3 cellular contexts compared by ENCODE assay signal in genomic region chr12:46339051-46339450, GRCh38.
TF ChIP-seq lines count a peak whose summit lies in the region.

No MANE protein-coding gene starts in this region.

TF ChIP-seq in liver, 16 proteins besides CTCF, POLR2A, EP300 and RAD21 (continued from another document):
- TF ChIP-seq, protein P1, sequence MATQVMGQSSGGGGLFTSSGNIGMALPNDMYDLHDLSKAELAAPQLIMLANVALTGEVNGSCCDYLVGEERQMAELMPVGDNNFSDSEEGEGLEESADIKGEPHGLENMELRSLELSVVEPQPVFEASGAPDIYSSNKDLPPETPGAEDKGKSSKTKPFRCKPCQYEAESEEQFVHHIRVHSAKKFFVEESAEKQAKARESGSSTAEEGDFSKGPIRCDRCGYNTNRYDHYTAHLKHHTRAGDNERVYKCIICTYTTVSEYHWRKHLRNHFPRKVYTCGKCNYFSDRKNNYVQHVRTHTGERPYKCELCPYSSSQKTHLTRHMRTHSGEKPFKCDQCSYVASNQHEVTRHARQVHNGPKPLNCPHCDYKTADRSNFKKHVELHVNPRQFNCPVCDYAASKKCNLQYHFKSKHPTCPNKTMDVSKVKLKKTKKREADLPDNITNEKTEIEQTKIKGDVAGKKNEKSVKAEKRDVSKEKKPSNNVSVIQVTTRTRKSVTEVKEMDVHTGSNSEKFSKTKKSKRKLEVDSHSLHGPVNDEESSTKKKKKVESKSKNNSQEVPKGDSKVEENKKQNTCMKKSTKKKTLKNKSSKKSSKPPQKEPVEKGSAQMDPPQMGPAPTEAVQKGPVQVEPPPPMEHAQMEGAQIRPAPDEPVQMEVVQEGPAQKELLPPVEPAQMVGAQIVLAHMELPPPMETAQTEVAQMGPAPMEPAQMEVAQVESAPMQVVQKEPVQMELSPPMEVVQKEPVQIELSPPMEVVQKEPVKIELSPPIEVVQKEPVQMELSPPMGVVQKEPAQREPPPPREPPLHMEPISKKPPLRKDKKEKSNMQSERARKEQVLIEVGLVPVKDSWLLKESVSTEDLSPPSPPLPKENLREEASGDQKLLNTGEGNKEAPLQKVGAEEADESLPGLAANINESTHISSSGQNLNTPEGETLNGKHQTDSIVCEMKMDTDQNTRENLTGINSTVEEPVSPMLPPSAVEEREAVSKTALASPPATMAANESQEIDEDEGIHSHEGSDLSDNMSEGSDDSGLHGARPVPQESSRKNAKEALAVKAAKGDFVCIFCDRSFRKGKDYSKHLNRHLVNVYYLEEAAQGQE (IDR thresholded peaks at IDR 0.05) = peak; percentile 41

TF ChIP-seq in HepG2, 621 proteins besides CTCF, POLR2A, EP300 and RAD21 (continued from another document):
- no peak for TF ChIP-seq ZNF597 (CRISPR knock-in tag; IDR thresholded peaks at IDR 0.05)
- TF ChIP-seq MNT (IDR thresholded peaks at IDR 0.05) = no peak
- TF ChIP-seq CENPX (CRISPR knock-in tag; IDR thresholded peaks at IDR 0.05) = no peak
- TF ChIP-seq TCF7 (IDR thresholded peaks at IDR 0.05; ENCODE audit: low read depth) = no peak
- TF ChIP-seq, protein P2, sequence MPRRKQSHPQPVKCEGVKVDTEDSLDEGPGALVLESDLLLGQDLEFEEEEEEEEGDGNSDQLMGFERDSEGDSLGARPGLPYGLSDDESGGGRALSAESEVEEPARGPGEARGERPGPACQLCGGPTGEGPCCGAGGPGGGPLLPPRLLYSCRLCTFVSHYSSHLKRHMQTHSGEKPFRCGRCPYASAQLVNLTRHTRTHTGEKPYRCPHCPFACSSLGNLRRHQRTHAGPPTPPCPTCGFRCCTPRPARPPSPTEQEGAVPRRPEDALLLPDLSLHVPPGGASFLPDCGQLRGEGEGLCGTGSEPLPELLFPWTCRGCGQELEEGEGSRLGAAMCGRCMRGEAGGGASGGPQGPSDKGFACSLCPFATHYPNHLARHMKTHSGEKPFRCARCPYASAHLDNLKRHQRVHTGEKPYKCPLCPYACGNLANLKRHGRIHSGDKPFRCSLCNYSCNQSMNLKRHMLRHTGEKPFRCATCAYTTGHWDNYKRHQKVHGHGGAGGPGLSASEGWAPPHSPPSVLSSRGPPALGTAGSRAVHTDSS (CRISPR knock-in tag; conservative IDR thresholded peaks at IDR 0.05) = no peak
- TF ChIP-seq PTBP1 (IDR thresholded peaks at IDR 0.05; ENCODE audit: low read depth, low read length, poor library complexity, severe bottlenecking) = no peak
- TF ChIP-seq FOSL1 (CRISPR knock-in tag; IDR thresholded peaks at IDR 0.05; ENCODE audit: borderline replicate concordance) = no peak
- TF ChIP-seq MTERF4 (CRISPR knock-in tag; IDR thresholded peaks at IDR 0.05) = no peak
- no peak for TF ChIP-seq GABPA (IDR thresholded peaks at IDR 0.05; ENCODE audit: low read depth, low read length)
- no peak for TF ChIP-seq GABPA (CRISPR knock-in tag; IDR thresholded peaks at IDR 0.05; ENCODE audit: low read depth)
- TF ChIP-seq SKI (IDR thresholded peaks at IDR 0.05; ENCODE audit: partially characterized antibody) = no peak
- no peak for TF ChIP-seq ZNF124 (CRISPR knock-in tag; IDR thresholded peaks at IDR 0.05)
- no peak for TF ChIP-seq MED13 (CRISPR knock-in tag; IDR thresholded peaks at IDR 0.05)
- no peak for TF ChIP-seq ISX (CRISPR knock-in tag; conservative IDR thresholded peaks at IDR 0.05)
- TF ChIP-seq ZNF251 (CRISPR knock-in tag; IDR thresholded peaks at IDR 0.05) = no peak
- TF ChIP-seq, protein P3, sequence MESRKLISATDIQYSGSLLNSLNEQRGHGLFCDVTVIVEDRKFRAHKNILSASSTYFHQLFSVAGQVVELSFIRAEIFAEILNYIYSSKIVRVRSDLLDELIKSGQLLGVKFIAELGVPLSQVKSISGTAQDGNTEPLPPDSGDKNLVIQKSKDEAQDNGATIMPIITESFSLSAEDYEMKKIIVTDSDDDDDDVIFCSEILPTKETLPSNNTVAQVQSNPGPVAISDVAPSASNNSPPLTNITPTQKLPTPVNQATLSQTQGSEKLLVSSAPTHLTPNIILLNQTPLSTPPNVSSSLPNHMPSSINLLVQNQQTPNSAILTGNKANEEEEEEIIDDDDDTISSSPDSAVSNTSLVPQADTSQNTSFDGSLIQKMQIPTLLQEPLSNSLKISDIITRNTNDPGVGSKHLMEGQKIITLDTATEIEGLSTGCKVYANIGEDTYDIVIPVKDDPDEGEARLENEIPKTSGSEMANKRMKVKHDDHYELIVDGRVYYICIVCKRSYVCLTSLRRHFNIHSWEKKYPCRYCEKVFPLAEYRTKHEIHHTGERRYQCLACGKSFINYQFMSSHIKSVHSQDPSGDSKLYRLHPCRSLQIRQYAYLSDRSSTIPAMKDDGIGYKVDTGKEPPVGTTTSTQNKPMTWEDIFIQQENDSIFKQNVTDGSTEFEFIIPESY (CRISPR knock-in tag; IDR thresholded peaks at IDR 0.05) = no peak
- no peak for TF ChIP-seq CENPT (CRISPR knock-in tag; IDR thresholded peaks at IDR 0.05; ENCODE audit: low read depth)
- TF ChIP-seq TGIF2 (CRISPR knock-in tag; IDR thresholded peaks at IDR 0.05) = no peak

TF ChIP-seq in HEK293, 187 proteins besides CTCF, POLR2A, EP300 and RAD21:
- TF ChIP-seq, protein P1 (tag by site-specific recombination; IDR thresholded peaks at IDR 0.05) = peak; percentile 59; the same call in 1 of the 2 replicates
- TF ChIP-seq ZNF274 (IDR thresholded peaks at IDR 0.05; ENCODE audit: low read length) (no peak), ZNF274 (tag by site-specific recombination; IDR thresholded peaks at IDR 0.05; ENCODE audit: borderline replicate concordance) (no peak)
